In genomic region chr1:19645544-19646252, GRCh38 we compare ENCODE assay signal across 8 cellular contexts. TPM values are rescaled to one million over a fixed set of nuclear protein-coding genes. Genes with fewer than 3 reads are reported as not detected.
DNase-seq lines count a peak whose midpoint lies in the region.

No MANE protein-coding gene starts in this region.

- no peaks in the 10 kb centered on the region for H3K9me3 ChIP-seq in HAP-1
- no peaks in the 10 kb centered on the region for H3K9me3 ChIP-seq in skeletal muscle satellite cell (replicated peaks; ENCODE audit: low read length)

- H3K4me1 ChIP-seq in HAP-1 (peaks cover 12% of the 10 kb centered on the region), skeletal muscle satellite cell (ENCODE audit: control insufficient read depth, insufficient read depth, low read length) (peaks cover 27% of the 10 kb centered on the region)

- peak overlapping the region; percentile 95 for H3K4me2 ChIP-seq in skeletal muscle satellite cell (ENCODE audit: low read length)

- no peaks in the 10 kb centered on the region for H3K9me3 Mint-ChIP-seq in activated naive CD8-positive, alpha-beta T cell treated with anti-CD3 and anti-CD28 coated beads for 36 hours

- H3K4me3 ChIP-seq in HAP-1 (peak overlapping the region; percentile 63), iPS-11a (ENCODE audit: low read depth, low read length) (peak overlapping the region; percentile 66), skeletal muscle satellite cell (ENCODE audit: low read length) (peak overlapping the region; percentile 87)

- H3K27ac Mint-ChIP-seq in activated naive CD8-positive, alpha-beta T cell treated with anti-CD3 and anti-CD28 coated beads for 36 hours: no peak overlapping the region

- in situ Hi-C loops in HAP-1 (cut with MboI; ENCODE audit: low sequenced_read_pairs): no loop called here

- H3K4me1 Mint-ChIP-seq in activated naive CD8-positive, alpha-beta T cell treated with anti-CD3 and anti-CD28 coated beads for 36 hours: peaks cover 30% of the 10 kb centered on the region

- DNase-seq in HAP-1 (ENCODE audit: low spot score in 2 of 2) (peak in 1 of 2 experiments; percentile 41), NCI-H774 (lab: John Stamatoyannopoulos, UW) (no peak), NCI-H446 (lab: John Stamatoyannopoulos, UW) (no peak), SKM-1 (lab: John Stamatoyannopoulos, UW; ENCODE audit: unreplicated experiment) (no peak), RPMI8226 (no peak)
- no peak for DNase-seq in activated naive CD8-positive, alpha-beta T cell treated with anti-CD3 and anti-CD28 coated beads for 36 hours

- H3K9ac ChIP-seq in skeletal muscle satellite cell (ENCODE audit: low read depth, low read length): peak overlapping the region; percentile 82

- peaks cover 13% of the 10 kb centered on the region for H3K27me3 Mint-ChIP-seq in activated naive CD8-positive, alpha-beta T cell treated with anti-CD3 and anti-CD28 coated beads for 36 hours

- peak overlapping the region; percentile 95 for H3K4me3 Mint-ChIP-seq in activated naive CD8-positive, alpha-beta T cell treated with anti-CD3 and anti-CD28 coated beads for 36 hours

- no peaks in the 10 kb centered on the region for H3K36me3 ChIP-seq in HAP-1 (replicated peaks)
- H3K36me3 ChIP-seq in skeletal muscle satellite cell (ENCODE audit: insufficient read depth, low read length): no peaks in the 10 kb centered on the region

- no peaks in the 10 kb centered on the region for H3K27me3 ChIP-seq in HAP-1 (ENCODE audit: low read depth)
- no peaks in the 10 kb centered on the region for H3K27me3 ChIP-seq in skeletal muscle satellite cell (ENCODE audit: control insufficient read depth, insufficient read depth, low read length)

- H3K36me3 Mint-ChIP-seq in activated naive CD8-positive, alpha-beta T cell treated with anti-CD3 and anti-CD28 coated beads for 36 hours: no peaks in the 10 kb centered on the region

RNA-seq across cellular contexts. Expression of gene NBL1, which starts 1.6 kb away (rescaled TPM):
- total RNA-seq in activated naive CD8-positive, alpha-beta T cell treated with anti-CD3 and anti-CD28 coated beads for 36 hours: 10 to 100 TPM; 20.0 to 22.0 TPM
- 56.0 and 67.7 TPM in 2 replicates for total RNA-seq in skeletal muscle satellite cell (2012; rRNA removed)

RNA-seq across cellular contexts. Expression of gene HTR6, which starts 19.0 kb away (rescaled TPM):
- total RNA-seq in activated naive CD8-positive, alpha-beta T cell treated with anti-CD3 and anti-CD28 coated beads for 36 hours: not detected
- total RNA-seq in skeletal muscle satellite cell (2012; rRNA removed): not detected in 2 replicates
